ENCODE assay signal across 8 cellular contexts in genomic region chr17:36535669-36536081, GRCh38. TPM values are rescaled to one million over a fixed set of nuclear protein-coding genes. Genes with fewer than 3 reads are reported as not detected.
DNase-seq lines count a peak whose midpoint lies in the region; ATAC-seq and TF ChIP-seq lines count a peak whose summit lies in the region.

No MANE protein-coding gene starts in this region.

- H3K4me1 ChIP-seq in effector memory CD4-positive, alpha-beta T cell (ENCODE audit: control insufficient read depth, insufficient read depth, low read length, poor library complexity, severe bottlenecking) = no peaks in the 10 kb centered on the region
- H3K4me1 ChIP-seq in ovary (ENCODE audit: insufficient read depth) = peaks cover 4% of the 10 kb centered on the region

- H3K36me3 ChIP-seq in effector memory CD4-positive, alpha-beta T cell (ENCODE audit: control insufficient read depth, insufficient read depth, low read length) = peaks cover 13% of the 10 kb centered on the region
- H3K36me3 ChIP-seq in ovary = no peaks in the 10 kb centered on the region

- intact Hi-C loops in ovary (cut with DNase I) = no loop called here

- H3K9me3 ChIP-seq in effector memory CD4-positive, alpha-beta T cell (ENCODE audit: control insufficient read depth, low read length) = no peaks in the 10 kb centered on the region
- H3K9me3 ChIP-seq in ovary = no peaks in the 10 kb centered on the region

- TF ChIP-seq CTCF in ovary (IDR thresholded peaks at IDR 0.05) = no peak

- peak; percentile 25 for ATAC-seq in GM19328 (IDR thresholded peaks at IDR 0.05; ENCODE audit: unreplicated experiment)
- ATAC-seq in GM21825 (IDR thresholded peaks at IDR 0.05; ENCODE audit: unreplicated experiment) = no peak

- no peak for TF ChIP-seq EP300 in ovary (IDR thresholded peaks at IDR 0.05)

- H3K27me3 ChIP-seq in effector memory CD4-positive, alpha-beta T cell (replicated peaks; ENCODE audit: control insufficient read depth, insufficient read depth, low read length, poor library complexity, severe bottlenecking) = no peaks in the 10 kb centered on the region
- no peaks in the 10 kb centered on the region for H3K27me3 ChIP-seq in ovary

- H3K27ac ChIP-seq in effector memory CD4-positive, alpha-beta T cell (ENCODE audit: insufficient read depth, low read length, poor library complexity, severe bottlenecking) = peak overlapping the region; percentile 92
- peak overlapping the region in 1 of 2 donors; percentile 93 for H3K27ac ChIP-seq in ovary

- 5 to 10% (median 7%) methylated on average over 15 of the region's 15 CpGs for WGBS in ovary, 3 donors

- peak overlapping the region; percentile 87 for H3K4me3 ChIP-seq in Jurkat, Clone E6-1 (ENCODE audit: low read length)
- peak overlapping the region; percentile 96 for H3K4me3 ChIP-seq in effector memory CD4-positive, alpha-beta T cell (ENCODE audit: insufficient read depth, low read depth, low read length, poor library complexity, severe bottlenecking)
- H3K4me3 ChIP-seq in ovary = peak overlapping the region; percentile 82

- DNase-seq in Jurkat, Clone E6-1 (ENCODE audit: low read depth, low spot score) = no peak
- DNase-seq in effector memory CD4-positive, alpha-beta T cell = no peak
- DNase-seq in ovary (no peak), NCI-H2227 (lab: John Stamatoyannopoulos, UW; ENCODE audit: unreplicated experiment) (no peak), HPDE6-E6E7 (ENCODE audit: extremely low spot score) (no peak), NCI-H526 treated with DMSO at 0.1 percent for 48 hours (lab: John Stamatoyannopoulos, UW) (no peak)

- TF ChIP-seq POLR2A in ovary (IDR thresholded peaks at IDR 0.05) = no peak

RNA-seq across cellular contexts. Expression of gene PIGW, which starts 0.9 kb away (rescaled TPM):
- 7.7 TPM for polyA plus RNA-seq in Jurkat, Clone E6-1 (2012; ENCODE audit: insufficient read depth, insufficient read length)
- total RNA-seq in ovary = 1 to 10 TPM in 6 of 7 donors, under 1 TPM in 1; 0.60 to 10.0 (median 4.6) TPM
- 1 to 10 TPM; 3.0 to 7.1 TPM for polyA plus RNA-seq in ovary

RNA-seq across cellular contexts. Expression of gene MYO19, which starts 1.0 kb away (rescaled TPM):
- polyA plus RNA-seq in Jurkat, Clone E6-1 (2012; ENCODE audit: insufficient read depth, insufficient read length) = 79.1 TPM
- 10 to 100 TPM; 20.0 to 46.7 (median 28.8) TPM for total RNA-seq in ovary
- 10 to 100 TPM; 13.4 to 13.9 TPM for polyA plus RNA-seq in ovary

RNA-seq across cellular contexts. Expression of gene GGNBP2, which starts 9.0 kb away (rescaled TPM):
- 48.8 TPM for polyA plus RNA-seq in Jurkat, Clone E6-1 (2012; ENCODE audit: insufficient read depth, insufficient read length)
- 10 to 100 TPM; 45.1 to 92.1 (median 66.2) TPM for total RNA-seq in ovary
- 10 to 100 TPM; 52.4 to 86.2 TPM for polyA plus RNA-seq in ovary

RNA-seq across cellular contexts. Expression of gene ZNHIT3, which starts 49.2 kb away (rescaled TPM):
- 102 TPM for polyA plus RNA-seq in Jurkat, Clone E6-1 (2012; ENCODE audit: insufficient read depth, insufficient read length)
- total RNA-seq in ovary = 10 to 100 TPM; 27.7 to 47.2 (median 29.9) TPM
- polyA plus RNA-seq in ovary = 10 to 100 TPM; 59.5 to 63.5 TPM

RNA-seq across cellular contexts. Expression of gene DHRS11, which starts 56.0 kb away (rescaled TPM):
- 20.1 TPM for polyA plus RNA-seq in Jurkat, Clone E6-1 (2012; ENCODE audit: insufficient read depth, insufficient read length)
- total RNA-seq in ovary = 1 to 10 TPM; 3.0 to 9.6 (median 6.6) TPM
- 10 to 100 TPM in 1 of 2 donors, 1 to 10 TPM in 1; 6.3 to 10.2 TPM for polyA plus RNA-seq in ovary
